Comparison of ENCODE assay signal across 12 cellular contexts in the genomic region with DNA sequence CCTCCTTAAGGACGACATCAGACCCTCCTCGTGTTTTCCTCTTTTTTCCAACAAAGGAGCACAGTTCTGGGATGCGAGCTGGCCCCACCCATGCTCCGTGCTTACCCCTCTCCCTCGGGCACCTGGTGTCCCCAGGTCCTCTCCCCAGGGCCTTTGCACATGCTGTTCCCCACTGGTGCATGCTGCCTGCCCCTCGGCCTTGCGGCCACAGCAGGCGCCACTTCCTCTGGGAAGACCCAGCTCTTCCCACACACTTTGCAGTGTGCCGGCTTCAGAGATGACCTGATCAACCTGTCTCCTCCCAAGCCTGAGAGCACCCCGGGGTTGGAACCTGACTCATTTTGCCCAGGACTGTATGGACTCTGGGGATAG. TPM values are rescaled to one million over a fixed set of nuclear protein-coding genes. Genes with fewer than 3 reads are reported as not detected.
DNase-seq lines count a peak whose midpoint lies in the region; TF ChIP-seq lines count a peak whose summit lies in the region.
"Had no signal": no experiment of that assay in that cellular context is flagged by ENCODE, and none has a peak within 500 bp of the region (broad histone marks: within the 10 kb centered on the region; RNA-seq: fewer than 3 reads in every experiment).

No MANE protein-coding gene starts in this region.

- no peak overlapping the region for H2AFZ ChIP-seq in neuronal stem cell (ENCODE audit: low read length)

- H3K14ac ChIP-seq in neuronal stem cell (ENCODE audit: low read length) = no peak overlapping the region

- no peak overlapping the region for H2BK12ac ChIP-seq in neuronal stem cell (ENCODE audit: low read length)

- no peak overlapping the region for H2AK5ac ChIP-seq in neuronal stem cell (ENCODE audit: low read depth, low read length)

- H2BK120ac ChIP-seq in neuronal stem cell (ENCODE audit: low read depth, low read length) = no peak overlapping the region

- H3K9me3 ChIP-seq in HEK293 (ENCODE audit: control insufficient read depth, insufficient read depth, low read depth, low read length) (no peaks in the 10 kb centered on the region), SJSA1 (replicated peaks) (no peaks in the 10 kb centered on the region), neuronal stem cell (replicated peaks in 1 of 2; ENCODE audit: control insufficient read depth in 2 of 2, insufficient read depth in 1 of 2, low read depth in 1 of 2, low read length in 2 of 2) (no peaks in the 10 kb centered on the region)
- H3K9me3 ChIP-seq: BE2C had no signal

- no peak for DNase-seq in SJSA1 (ENCODE audit: low read depth in 1 of 2, low spot score in 2 of 2)
- no peak for DNase-seq in neuronal stem cell (ENCODE audit: low spot score)
- DNase-seq in stimulated activated CD4-positive, alpha-beta T cell treated with anti-CD3 and anti-CD28 coated beads, Interleukin-4, amount 100 ng/mL, for 4 hours = no peak
- no peak for DNase-seq in AG08396 (ENCODE audit: low spot score)
- DNase-seq in NCI-H1417 (lab: John Stamatoyannopoulos, UW) = no peak
- DNase-seq in dorsolateral prefrontal cortex = no peak
- DNase-seq: BE2C, DMS53, GF-D8, HCEC 1CT had no signal

- H3K4ac ChIP-seq in neuronal stem cell (ENCODE audit: low read length) = no peak overlapping the region

- no peak overlapping the region for H2BK5ac ChIP-seq in neuronal stem cell (ENCODE audit: low read length)

- H3K27ac ChIP-seq in HEK293 (ENCODE audit: extremely low read depth, low read depth, low read length) (no peak overlapping the region), SJSA1 (peak overlapping the region; percentile 86), neuronal stem cell (replicated peaks; ENCODE audit: low read length) (no peak overlapping the region), dorsolateral prefrontal cortex (no peak overlapping the region)

- H3K27me3 ChIP-seq in SJSA1 (replicated peaks) = no peaks in the 10 kb centered on the region
- peaks cover 0 to 25% (median 0%) of the 10 kb centered on the region in 3 experiments for H3K27me3 ChIP-seq in neuronal stem cell (ENCODE audit: control insufficient read depth in 3 of 3, insufficient read depth in 3 of 3, low read depth in 1 of 3, low read length in 3 of 3)
- peaks cover 0 to 10% (median 0%) of the 10 kb centered on the region in 45 donors for H3K27me3 ChIP-seq in dorsolateral prefrontal cortex
- H3K27me3 ChIP-seq: BE2C had no signal

- no CpG with 5 or more reads among the region's 10 CpGs for WGBS in neuronal stem cell (ENCODE audit: extremely low coverage in 2 of 2, insufficient read length in 2 of 2, insufficient replicate concordance in 1 of 2), 2 donors

- H3K18ac ChIP-seq in neuronal stem cell (ENCODE audit: low read length) = peak overlapping the region; percentile 40

- TF ChIP-seq CTCF in HEK293 (tag by site-specific recombination; IDR thresholded peaks at IDR 0.05) (no peak), dorsolateral prefrontal cortex (IDR thresholded peaks at IDR 0.05 in 54 of 56, conservative IDR thresholded peaks at IDR 0.05 in 2 of 56; ENCODE audit: low read depth in 1 of 56, partially characterized antibody in 56 of 56) (no peak)

- no peak overlapping the region for H4K8ac ChIP-seq in neuronal stem cell (ENCODE audit: low read depth, low read length)

- no peak overlapping the region for H3K23ac ChIP-seq in neuronal stem cell (ENCODE audit: low read depth, low read length, poor library complexity)

- H4K91ac ChIP-seq in neuronal stem cell (ENCODE audit: low read depth, low read length, poor library complexity) = peak overlapping the region; percentile 22

- H3K4me3 ChIP-seq in HEK293 (ENCODE audit: low read depth, low read length) = no peak overlapping the region
- H3K4me3 ChIP-seq in SJSA1 = no peak overlapping the region
- peak overlapping the region in 1 of 2 donors; percentile 2 for H3K4me3 ChIP-seq in neuronal stem cell (ENCODE audit: low read length in 2 of 2)
- H3K4me3 ChIP-seq in dorsolateral prefrontal cortex = no peak overlapping the region

- intact Hi-C loops in dorsolateral prefrontal cortex (cut with DNase I) = no loop called here

- CTCF ChIA-PET in HEK293 (lab: Yijun Ruan, JAX) = no interaction called here

- H3K9ac ChIP-seq in neuronal stem cell (ENCODE audit: low read depth, low read length, poor library complexity) = no peak overlapping the region

- POLR2A ChIA-PET in HEK293 (lab: Yijun Ruan, JAX) = no interaction called here

- no peak overlapping the region for H2BK15ac ChIP-seq in neuronal stem cell (ENCODE audit: low read length)

- H3K36me3 ChIP-seq in HEK293 (ENCODE audit: control insufficient read depth in 2 of 2, insufficient read depth in 1 of 2, low read length in 2 of 2) (no peaks in the 10 kb centered on the region), SJSA1 (no peaks in the 10 kb centered on the region), neuronal stem cell (replicated peaks in 1 of 2; ENCODE audit: control insufficient read depth in 2 of 2, insufficient read depth in 2 of 2, low read length in 2 of 2) (peaks cover 0 to 1% of the 10 kb centered on the region in 2 donors)
- H3K36me3 ChIP-seq: BE2C had no signal

- H3K79me1 ChIP-seq in neuronal stem cell (ENCODE audit: low read depth, low read length) = no peaks in the 10 kb centered on the region

- no peaks in the 10 kb centered on the region for H3K4me1 ChIP-seq in HEK293 (ENCODE audit: control insufficient read depth, insufficient read depth, low read length)
- peaks cover 39% of the 10 kb centered on the region for H3K4me1 ChIP-seq in SJSA1 (replicated peaks)
- H3K4me1 ChIP-seq in neuronal stem cell (ENCODE audit: control insufficient read depth in 2 of 2, insufficient read depth in 1 of 2, low read depth in 1 of 2, low read length in 2 of 2) = no peaks in the 10 kb centered on the region
- H3K4me1 ChIP-seq: BE2C had no signal

- H3K4me2 ChIP-seq in neuronal stem cell (ENCODE audit: insufficient read depth, low read length, poor library complexity, severe bottlenecking) = no peak overlapping the region

TF ChIP-seq in HEK293, 187 proteins besides CTCF, POLR2A, EP300 and RAD21:
- peak; percentile 78 for TF ChIP-seq ZNF623 (tag by site-specific recombination; IDR thresholded peaks at IDR 0.05)
- no peak for TF ChIP-seq ZNF518A (tag by site-specific recombination; conservative IDR thresholded peaks at IDR 0.05; ENCODE audit: low read depth)

RNA-seq across cellular contexts. Expression of gene GNAS-AS1, which starts 39.8 kb away (rescaled TPM):
- not detected in 2 replicates for total RNA-seq in SJSA1 (2014; rRNA removed; shearing (Covaris generic))
- polyA plus RNA-seq in neuronal stem cell (2013, experiment 1 of 2) = 1.7 TPM
- 1.9 TPM for polyA plus RNA-seq in neuronal stem cell (2013, experiment 2 of 2)
- total RNA-seq in dorsolateral prefrontal cortex = 1 to 10 TPM in 36 of 120 experiments, under 1 TPM in 76, not detected in 8; 0.19 to 2.7 (median 0.78) TPM
- total RNA-seq: HepG2 had no signal
- polyA plus RNA-seq: HepG2 had no signal

RNA-seq across cellular contexts. Expression of gene GNAS, which starts 41.7 kb away (rescaled TPM):
- total RNA-seq in SJSA1 (2014; rRNA removed; shearing (Covaris generic)) = 726 and 1,015 TPM in 2 replicates
- polyA plus RNA-seq in neuronal stem cell (2013, experiment 1 of 2) = 1,720 TPM
- 1,692 TPM for polyA plus RNA-seq in neuronal stem cell (2013, experiment 2 of 2)
- total RNA-seq in dorsolateral prefrontal cortex = 1,000 to 10,000 TPM in 119 of 120 experiments, 100 to 1,000 TPM in 1; 843 to 2,758 (median 1,845) TPM
